In the genomic region with DNA sequence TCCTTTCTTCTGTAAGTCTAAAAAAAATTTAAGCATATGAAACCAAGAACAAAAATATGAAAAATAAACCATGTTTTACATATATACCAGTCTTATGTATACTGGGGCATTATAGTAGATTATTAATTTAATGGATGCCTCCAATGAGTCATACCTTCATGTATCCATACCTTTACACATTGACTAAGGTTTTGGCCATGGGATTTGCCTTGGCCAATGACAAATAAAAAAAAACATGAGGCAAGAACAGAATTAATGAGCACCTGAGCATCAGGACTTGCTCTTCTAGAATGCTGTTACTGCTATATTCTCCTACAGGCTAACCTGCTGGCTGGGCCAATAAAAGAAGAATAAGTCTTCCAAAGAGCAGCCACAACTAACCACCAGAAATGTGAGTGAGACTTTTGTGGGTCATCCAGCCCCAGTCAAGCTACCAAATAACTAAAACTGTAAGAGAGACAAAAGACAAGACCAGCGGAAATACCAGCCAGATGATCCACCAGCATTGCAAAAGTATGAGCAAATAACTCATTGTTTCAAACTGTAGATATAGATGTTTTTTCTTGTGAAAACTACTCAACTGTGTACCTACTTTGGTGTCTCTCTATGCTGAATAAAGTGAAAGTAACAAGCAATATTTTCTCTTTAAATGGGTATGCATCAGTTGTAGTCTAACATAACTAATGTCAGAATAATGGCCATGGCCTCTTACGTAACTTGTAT, we compare ENCODE assay signal across 26 cellular contexts.
DNase-seq lines count a peak whose midpoint lies in the region; ATAC-seq, FAIRE-seq and TF ChIP-seq lines count a peak whose summit lies in the region.
"Had no signal": no experiment of that assay in that cellular context is flagged by ENCODE, and none has a peak within 500 bp of the region (broad histone marks: within the 10 kb centered on the region; RNA-seq: fewer than 3 reads in every experiment).

No MANE protein-coding gene starts in this region.

- TF ChIP-seq CTCF in RWPE2 (IDR thresholded peaks at IDR 0.05; ENCODE audit: poor library complexity, severe bottlenecking) (no peak), epithelial cell of esophagus (IDR thresholded peaks at IDR 0.05; ENCODE audit: insufficient read depth, low read depth, low read length, missing control alignments) (no peak)

- no peaks in the 10 kb centered on the region for H3K9me3 ChIP-seq in RWPE2 (ENCODE audit: severe bottlenecking)
- H3K9me3 ChIP-seq: esophagus muscularis mucosa, prostate gland, testis, uterus had no signal

- no peaks in the 10 kb centered on the region for H3K36me3 ChIP-seq in RWPE2 (ENCODE audit: low read depth)
- H3K36me3 ChIP-seq: esophagus muscularis mucosa, gastroesophageal sphincter, left ventricle myocardium inferior, prostate gland, uterus had no signal

- DNase-seq in GM04503 (ENCODE audit: low read depth) (peak; percentile 33), RWPE2 (ENCODE audit: low spot score) (no peak), epithelial cell of esophagus (ENCODE audit: low read depth) (peak; percentile 24), urothelium cell line (ENCODE audit: low spot score) (peak; percentile 19), GOT3 (lab: John Stamatoyannopoulos, UW) (no peak)
- no peak for DNase-seq in activated T-helper 2 cell treated with anti-CD3 and anti-CD28 coated beads, Interferon-gamma antibody, Interleukin-2, Interleukin-4, amounts not matched to agents 10 μg/mL and 5 μg/mL and 100 μg/mL, durations not matched to agents 14 hours and 24 hours and 36 hours (ENCODE audit: low spot score)
- no peak for DNase-seq in stimulated activated naive CD8-positive, alpha-beta T cell treated with anti-CD3 and anti-CD28 coated beads, Interleukin-15, amount 100 ng/mL, for 72 hours
- DNase-seq: activated CD4-positive, alpha-beta T cell treated with anti-CD3 and anti-CD28 coated beads for 48 hours; activated T-cell treated with anti-CD3 and anti-CD28 coated beads, Interleukin-2, amount 50 U/mL, for 24 hours; AML-193; CD4-positive, alpha-beta T cell; cortex of kidney; H9; left ventricle myocardium inferior; naive B cell; NCI-H1436 treated with DMSO at 0.1 percent for 48 hours; NCI-H2107; NCI-H82; stimulated activated naive CD4-positive, alpha-beta T cell; testis; uterus had no signal

- H3K27ac Mint-ChIP-seq in activated T-helper 2 cell treated with anti-CD3 and anti-CD28 coated beads, Interferon-gamma antibody, Interleukin-2, Interleukin-4, amounts not matched to agents 10 μg/mL and 5 μg/mL and 100 μg/mL, durations not matched to agents 14 hours and 24 hours and 36 hours: no peak overlapping the region
- no peak overlapping the region for H3K27ac Mint-ChIP-seq in stimulated activated naive CD8-positive, alpha-beta T cell treated with anti-CD3 and anti-CD28 coated beads, Interleukin-15, amount 100 ng/mL, for 72 hours
- H3K27ac Mint-ChIP-seq: activated T-cell treated with anti-CD3 and anti-CD28 coated beads, Interleukin-2, amount 50 U/mL, for 24 hours; CD4-positive, alpha-beta T cell; H9; naive B cell had no signal

- peaks cover 3% of the 10 kb centered on the region for H3K4me1 ChIP-seq in RWPE2 (ENCODE audit: insufficient read depth, poor library complexity, severe bottlenecking)
- H3K4me1 ChIP-seq: esophagus muscularis mucosa, gastroesophageal sphincter, left ventricle myocardium inferior, prostate gland, testis, uterus had no signal

- peak; percentile 87 for ATAC-seq in RWPE2 (ENCODE audit: low read depth)
- ATAC-seq in stimulated activated naive CD8-positive, alpha-beta T cell treated with anti-CD3 and anti-CD28 coated beads, Interleukin-15, amount 100 ng/mL, for 72 hours: no peak
- ATAC-seq: gastroesophageal sphincter had no signal

- intact Hi-C loops in activated T-helper 2 cell treated with anti-CD3 and anti-CD28 coated beads, Interferon-gamma antibody, Interleukin-2, Interleukin-4, amounts not matched to agents 10 μg/mL and 5 μg/mL and 100 μg/mL, durations not matched to agents 14 hours and 24 hours and 36 hours (cut with micrococcal nuclease): no loop called here

- no peak overlapping the region for H3K4me3 Mint-ChIP-seq in activated T-helper 2 cell treated with anti-CD3 and anti-CD28 coated beads, Interferon-gamma antibody, Interleukin-2, Interleukin-4, amounts not matched to agents 10 μg/mL and 5 μg/mL and 100 μg/mL, durations not matched to agents 14 hours and 24 hours and 36 hours (ENCODE audit: low read depth)
- no peak overlapping the region for H3K4me3 Mint-ChIP-seq in stimulated activated naive CD8-positive, alpha-beta T cell treated with anti-CD3 and anti-CD28 coated beads, Interleukin-15, amount 100 ng/mL, for 72 hours
- H3K4me3 Mint-ChIP-seq: activated T-cell treated with anti-CD3 and anti-CD28 coated beads, Interleukin-2, amount 50 U/mL, for 24 hours; CD4-positive, alpha-beta T cell; H9; naive B cell had no signal

- peaks cover 3% of the 10 kb centered on the region for H3K27me3 ChIP-seq in RWPE2 (ENCODE audit: insufficient read depth, poor library complexity, severe bottlenecking)
- H3K27me3 ChIP-seq: esophagus muscularis mucosa, gastroesophageal sphincter, testis, uterus had no signal

- H3K4me3 ChIP-seq in RWPE2 (ENCODE audit: severe bottlenecking) (no peak overlapping the region), epithelial cell of esophagus (ENCODE audit: low read length) (no peak overlapping the region)
- H3K4me3 ChIP-seq: esophagus muscularis mucosa, gastroesophageal sphincter, left ventricle myocardium inferior, prostate gland, testis, uterus had no signal

- H3K9me3 Mint-ChIP-seq in activated T-helper 2 cell treated with anti-CD3 and anti-CD28 coated beads, Interferon-gamma antibody, Interleukin-2, Interleukin-4, amounts not matched to agents 10 μg/mL and 5 μg/mL and 100 μg/mL, durations not matched to agents 14 hours and 24 hours and 36 hours: peaks cover 16% of the 10 kb centered on the region
- H3K9me3 Mint-ChIP-seq in stimulated activated naive CD8-positive, alpha-beta T cell treated with anti-CD3 and anti-CD28 coated beads, Interleukin-15, amount 100 ng/mL, for 72 hours: no peaks in the 10 kb centered on the region
- H3K9me3 Mint-ChIP-seq: H9, naive B cell had no signal

- no peaks in the 10 kb centered on the region for H3K4me1 Mint-ChIP-seq in activated T-helper 2 cell treated with anti-CD3 and anti-CD28 coated beads, Interferon-gamma antibody, Interleukin-2, Interleukin-4, amounts not matched to agents 10 μg/mL and 5 μg/mL and 100 μg/mL, durations not matched to agents 14 hours and 24 hours and 36 hours (ENCODE audit: low read depth)
- no peaks in the 10 kb centered on the region for H3K4me1 Mint-ChIP-seq in stimulated activated naive CD8-positive, alpha-beta T cell treated with anti-CD3 and anti-CD28 coated beads, Interleukin-15, amount 100 ng/mL, for 72 hours
- H3K4me1 Mint-ChIP-seq: naive B cell had no signal

- no peaks in the 10 kb centered on the region for H3K27me3 Mint-ChIP-seq in activated T-helper 2 cell treated with anti-CD3 and anti-CD28 coated beads, Interferon-gamma antibody, Interleukin-2, Interleukin-4, amounts not matched to agents 10 μg/mL and 5 μg/mL and 100 μg/mL, durations not matched to agents 14 hours and 24 hours and 36 hours (ENCODE audit: low read depth)
- no peaks in the 10 kb centered on the region for H3K27me3 Mint-ChIP-seq in stimulated activated naive CD8-positive, alpha-beta T cell treated with anti-CD3 and anti-CD28 coated beads, Interleukin-15, amount 100 ng/mL, for 72 hours
- H3K27me3 Mint-ChIP-seq: activated T-cell treated with anti-CD3 and anti-CD28 coated beads, Interleukin-2, amount 50 U/mL, for 24 hours; CD4-positive, alpha-beta T cell; naive B cell had no signal

- no peaks in the 10 kb centered on the region for H3K36me3 Mint-ChIP-seq in activated T-helper 2 cell treated with anti-CD3 and anti-CD28 coated beads, Interferon-gamma antibody, Interleukin-2, Interleukin-4, amounts not matched to agents 10 μg/mL and 5 μg/mL and 100 μg/mL, durations not matched to agents 14 hours and 24 hours and 36 hours (ENCODE audit: low read depth)
- H3K36me3 Mint-ChIP-seq: naive B cell had no signal

- peak; percentile 30 for FAIRE-seq in urothelium cell line (lab: Jason Lieb, UNC)
- FAIRE-seq: D721Med had no signal

- peak overlapping the region; percentile 78 for H3K27ac ChIP-seq in RWPE2 (ENCODE audit: poor library complexity, severe bottlenecking)
- H3K27ac ChIP-seq: esophagus muscularis mucosa, gastroesophageal sphincter, KMS-11, left ventricle myocardium inferior, prostate gland, testis, uterus had no signal

Comparison
In these comparisons a context has a peak if more than half of its experiments do, and no peak if none do; other contexts are left out.
1. DNase-seq: peak in GM04503 (single experiment), epithelial cell of esophagus (single experiment) and urothelium cell line (single experiment); none in RWPE2 (single experiment), GOT3 (single experiment), activated T-helper 2 cell treated with anti-CD3 and anti-CD28 coated beads, Interferon-gamma antibody, Interleukin-2, Interleukin-4, amounts not matched to agents 10 μg/mL and 5 μg/mL and 100 μg/mL, durations not matched to agents 14 hours and 24 hours and 36 hours (single experiment) and stimulated activated naive CD8-positive, alpha-beta T cell treated with anti-CD3 and anti-CD28 coated beads, Interleukin-15, amount 100 ng/mL, for 72 hours (0 of 2).